ENCODE assay signal across 1 cellular context in the genomic region with DNA sequence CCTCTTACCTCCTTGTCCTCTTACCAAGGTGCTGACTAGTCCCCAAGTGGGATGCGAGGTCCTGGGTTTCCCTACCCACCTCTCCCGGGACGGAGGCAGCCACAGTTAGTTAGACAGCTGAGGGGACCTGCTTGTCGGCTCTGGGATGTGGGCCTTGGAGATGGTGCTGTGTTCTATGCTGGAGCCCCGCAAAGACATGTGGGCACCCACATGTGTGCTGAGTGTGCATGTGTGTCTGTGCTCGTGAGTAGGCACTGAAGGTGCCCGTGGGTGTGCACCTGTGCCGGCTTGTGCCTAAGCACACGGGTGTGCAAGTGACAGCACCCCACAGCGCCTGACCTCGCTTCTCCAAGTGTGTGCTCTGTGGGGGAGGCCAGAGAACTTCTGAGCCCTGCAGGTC.
TF ChIP-seq lines count a peak whose summit lies in the region.

No MANE protein-coding gene starts in this region.

TF ChIP-seq in IMR-90, 13 proteins besides CTCF, POLR2A, EP300 and RAD21 (continued from another document):
- no peak for TF ChIP-seq SMC3 (IDR thresholded peaks at IDR 0.05; ENCODE audit: low read depth, low read length)
- no peak for TF ChIP-seq MXI1 (IDR thresholded peaks at IDR 0.05; ENCODE audit: borderline replicate concordance, low read depth, low read length)
- TF ChIP-seq MAZ (IDR thresholded peaks at IDR 0.05; ENCODE audit: borderline replicate concordance, low read depth, low read length): no peak
- no peak for TF ChIP-seq CHD1 (IDR thresholded peaks at IDR 0.05; ENCODE audit: low read depth, low read length)
- no peak for TF ChIP-seq ELK1 (IDR thresholded peaks at IDR 0.05; ENCODE audit: borderline replicate concordance, low read depth, low read length)
- TF ChIP-seq USF2 (IDR thresholded peaks at IDR 0.05; ENCODE audit: low read depth, low read length): no peak
- TF ChIP-seq NFE2L2 (IDR thresholded peaks at IDR 0.05; ENCODE audit: low read depth, low read length): no peak
- no peak for TF ChIP-seq BHLHE40 (IDR thresholded peaks at IDR 0.05; ENCODE audit: low read depth, low read length)
- TF ChIP-seq RFX5 (IDR thresholded peaks at IDR 0.05; ENCODE audit: low read depth, low read length): no peak
- TF ChIP-seq FOS (IDR thresholded peaks at IDR 0.05; ENCODE audit: low read depth, low read length): no peak
- no peak for TF ChIP-seq RCOR1 (IDR thresholded peaks at IDR 0.05; ENCODE audit: insufficient replicate concordance, low read length)
